1 cellular context compared by ENCODE assay signal in genomic region chr1:161074676-161075368, GRCh38.
TF ChIP-seq lines count a peak whose summit lies in the region.

No MANE protein-coding gene starts in this region.

TF ChIP-seq in HEK293, 187 proteins besides CTCF, POLR2A, EP300 and RAD21 (continued from another document and continues in another):
- TF ChIP-seq, protein P1, sequence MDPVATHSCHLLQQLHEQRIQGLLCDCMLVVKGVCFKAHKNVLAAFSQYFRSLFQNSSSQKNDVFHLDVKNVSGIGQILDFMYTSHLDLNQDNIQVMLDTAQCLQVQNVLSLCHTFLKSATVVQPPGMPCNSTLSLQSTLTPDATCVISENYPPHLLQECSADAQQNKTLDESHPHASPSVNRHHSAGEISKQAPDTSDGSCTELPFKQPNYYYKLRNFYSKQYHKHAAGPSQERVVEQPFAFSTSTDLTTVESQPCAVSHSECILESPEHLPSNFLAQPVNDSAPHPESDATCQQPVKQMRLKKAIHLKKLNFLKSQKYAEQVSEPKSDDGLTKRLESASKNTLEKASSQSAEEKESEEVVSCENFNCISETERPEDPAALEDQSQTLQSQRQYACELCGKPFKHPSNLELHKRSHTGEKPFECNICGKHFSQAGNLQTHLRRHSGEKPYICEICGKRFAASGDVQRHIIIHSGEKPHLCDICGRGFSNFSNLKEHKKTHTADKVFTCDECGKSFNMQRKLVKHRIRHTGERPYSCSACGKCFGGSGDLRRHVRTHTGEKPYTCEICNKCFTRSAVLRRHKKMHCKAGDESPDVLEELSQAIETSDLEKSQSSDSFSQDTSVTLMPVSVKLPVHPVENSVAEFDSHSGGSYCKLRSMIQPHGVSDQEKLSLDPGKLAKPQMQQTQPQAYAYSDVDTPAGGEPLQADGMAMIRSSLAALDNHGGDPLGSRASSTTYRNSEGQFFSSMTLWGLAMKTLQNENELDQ (tag by site-specific recombination; IDR thresholded peaks at IDR 0.05; ENCODE audit: low read depth), result no peak
- TF ChIP-seq SCRT2 (tag by site-specific recombination; IDR thresholded peaks at IDR 0.05), result peak; percentile 89
- TF ChIP-seq, protein P2, sequence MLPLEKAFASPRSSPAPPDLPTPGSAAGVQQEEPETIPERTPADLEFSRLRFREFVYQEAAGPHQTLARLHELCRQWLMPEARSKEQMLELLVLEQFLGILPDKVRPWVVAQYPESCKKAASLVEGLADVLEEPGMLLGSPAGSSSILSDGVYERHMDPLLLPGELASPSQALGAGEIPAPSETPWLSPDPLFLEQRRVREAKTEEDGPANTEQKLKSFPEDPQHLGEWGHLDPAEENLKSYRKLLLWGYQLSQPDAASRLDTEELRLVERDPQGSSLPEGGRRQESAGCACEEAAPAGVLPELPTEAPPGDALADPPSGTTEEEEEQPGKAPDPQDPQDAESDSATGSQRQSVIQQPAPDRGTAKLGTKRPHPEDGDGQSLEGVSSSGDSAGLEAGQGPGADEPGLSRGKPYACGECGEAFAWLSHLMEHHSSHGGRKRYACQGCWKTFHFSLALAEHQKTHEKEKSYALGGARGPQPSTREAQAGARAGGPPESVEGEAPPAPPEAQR (tag by site-specific recombination; IDR thresholded peaks at IDR 0.05), result no peak
- TF ChIP-seq ZBTB11 (tag by site-specific recombination; conservative IDR thresholded peaks at IDR 0.05; ENCODE audit: low read depth), result no peak
- no peak for TF ChIP-seq HOXC10 (CRISPR knock-in tag; IDR thresholded peaks at IDR 0.05)
- TF ChIP-seq ZNF664 (tag by site-specific recombination; IDR thresholded peaks at IDR 0.05), result no peak
- TF ChIP-seq ZNF629 (tag by site-specific recombination; IDR thresholded peaks at IDR 0.05), result peak; percentile 71
- no peak for TF ChIP-seq ZNF169 (tag by site-specific recombination; IDR thresholded peaks at IDR 0.05)
- no peak for TF ChIP-seq AEBP2 (tag by site-specific recombination; IDR thresholded peaks at IDR 0.05; ENCODE audit: borderline replicate concordance)
- no peak; the same call in 1 of the 2 replicates for TF ChIP-seq HIC1 (tag by site-specific recombination; IDR thresholded peaks at IDR 0.05)
- TF ChIP-seq ZNF501 (tag by site-specific recombination; IDR thresholded peaks at IDR 0.05), result no peak
- TF ChIP-seq HOXD13 (CRISPR knock-in tag; IDR thresholded peaks at IDR 0.05; ENCODE audit: borderline replicate concordance), result no peak
- no peak for TF ChIP-seq ZNF560 (tag by site-specific recombination; IDR thresholded peaks at IDR 0.05; ENCODE audit: borderline replicate concordance)
- no peak for TF ChIP-seq ZNF473 (tag by site-specific recombination; IDR thresholded peaks at IDR 0.05)
- no peak for TF ChIP-seq ZNF155 (tag by site-specific recombination; IDR thresholded peaks at IDR 0.05)
- TF ChIP-seq PATZ1 (tag by site-specific recombination; IDR thresholded peaks at IDR 0.05), result no peak
- TF ChIP-seq REST (tag by site-specific recombination; IDR thresholded peaks at IDR 0.05), result no peak
- no peak for TF ChIP-seq ZNF324 (tag by site-specific recombination; IDR thresholded peaks at IDR 0.05)
- TF ChIP-seq, protein P3, sequence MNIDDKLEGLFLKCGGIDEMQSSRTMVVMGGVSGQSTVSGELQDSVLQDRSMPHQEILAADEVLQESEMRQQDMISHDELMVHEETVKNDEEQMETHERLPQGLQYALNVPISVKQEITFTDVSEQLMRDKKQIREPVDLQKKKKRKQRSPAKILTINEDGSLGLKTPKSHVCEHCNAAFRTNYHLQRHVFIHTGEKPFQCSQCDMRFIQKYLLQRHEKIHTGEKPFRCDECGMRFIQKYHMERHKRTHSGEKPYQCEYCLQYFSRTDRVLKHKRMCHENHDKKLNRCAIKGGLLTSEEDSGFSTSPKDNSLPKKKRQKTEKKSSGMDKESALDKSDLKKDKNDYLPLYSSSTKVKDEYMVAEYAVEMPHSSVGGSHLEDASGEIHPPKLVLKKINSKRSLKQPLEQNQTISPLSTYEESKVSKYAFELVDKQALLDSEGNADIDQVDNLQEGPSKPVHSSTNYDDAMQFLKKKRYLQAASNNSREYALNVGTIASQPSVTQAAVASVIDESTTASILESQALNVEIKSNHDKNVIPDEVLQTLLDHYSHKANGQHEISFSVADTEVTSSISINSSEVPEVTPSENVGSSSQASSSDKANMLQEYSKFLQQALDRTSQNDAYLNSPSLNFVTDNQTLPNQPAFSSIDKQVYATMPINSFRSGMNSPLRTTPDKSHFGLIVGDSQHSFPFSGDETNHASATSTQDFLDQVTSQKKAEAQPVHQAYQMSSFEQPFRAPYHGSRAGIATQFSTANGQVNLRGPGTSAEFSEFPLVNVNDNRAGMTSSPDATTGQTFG (tag by site-specific recombination; IDR thresholded peaks at IDR 0.05; ENCODE audit: borderline replicate concordance), result no peak
- no peak for TF ChIP-seq ZNF248 (tag by site-specific recombination; IDR thresholded peaks at IDR 0.05)
- no peak for TF ChIP-seq TRIM28 (IDR thresholded peaks at IDR 0.05; ENCODE audit: borderline replicate concordance, low read length)
- no peak for TF ChIP-seq ZNF600 (tag by site-specific recombination; IDR thresholded peaks at IDR 0.05)
- TF ChIP-seq GLIS1 (tag by site-specific recombination; IDR thresholded peaks at IDR 0.05), result no peak
- TF ChIP-seq, protein P4, sequence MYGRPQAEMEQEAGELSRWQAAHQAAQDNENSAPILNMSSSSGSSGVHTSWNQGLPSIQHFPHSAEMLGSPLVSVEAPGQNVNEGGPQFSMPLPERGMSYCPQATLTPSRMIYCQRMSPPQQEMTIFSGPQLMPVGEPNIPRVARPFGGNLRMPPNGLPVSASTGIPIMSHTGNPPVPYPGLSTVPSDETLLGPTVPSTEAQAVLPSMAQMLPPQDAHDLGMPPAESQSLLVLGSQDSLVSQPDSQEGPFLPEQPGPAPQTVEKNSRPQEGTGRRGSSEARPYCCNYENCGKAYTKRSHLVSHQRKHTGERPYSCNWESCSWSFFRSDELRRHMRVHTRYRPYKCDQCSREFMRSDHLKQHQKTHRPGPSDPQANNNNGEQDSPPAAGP (tag by site-specific recombination; IDR thresholded peaks at IDR 0.05), result peak; percentile 81
- TF ChIP-seq ZNF510 (tag by site-specific recombination; IDR thresholded peaks at IDR 0.05; ENCODE audit: insufficient replicate concordance), result no peak
- 0 out of 2 replicates have a peak, but pooled peaks have one; percentile 28 for TF ChIP-seq SP2 (tag by site-specific recombination; IDR thresholded peaks at IDR 0.05)
- peak; percentile 58 for TF ChIP-seq ZNF692 (tag by site-specific recombination; IDR thresholded peaks at IDR 0.05)
- no peak for TF ChIP-seq ZNF610 (tag by site-specific recombination; IDR thresholded peaks at IDR 0.05; ENCODE audit: borderline replicate concordance)
- TF ChIP-seq ZBTB21 (tag by site-specific recombination; IDR thresholded peaks at IDR 0.05), result 0 out of 2 replicates have a peak, but pooled peaks have one; percentile 19
- TF ChIP-seq ZNF585B (tag by site-specific recombination; IDR thresholded peaks at IDR 0.05), result 0 out of 2 replicates have a peak, but pooled peaks have one; percentile 3
- TF ChIP-seq ZFP69B (tag by site-specific recombination; IDR thresholded peaks at IDR 0.05), result peak; percentile 17; the same call in 1 of the 2 replicates
